1 cellular context compared by ENCODE assay signal in the genomic region with DNA sequence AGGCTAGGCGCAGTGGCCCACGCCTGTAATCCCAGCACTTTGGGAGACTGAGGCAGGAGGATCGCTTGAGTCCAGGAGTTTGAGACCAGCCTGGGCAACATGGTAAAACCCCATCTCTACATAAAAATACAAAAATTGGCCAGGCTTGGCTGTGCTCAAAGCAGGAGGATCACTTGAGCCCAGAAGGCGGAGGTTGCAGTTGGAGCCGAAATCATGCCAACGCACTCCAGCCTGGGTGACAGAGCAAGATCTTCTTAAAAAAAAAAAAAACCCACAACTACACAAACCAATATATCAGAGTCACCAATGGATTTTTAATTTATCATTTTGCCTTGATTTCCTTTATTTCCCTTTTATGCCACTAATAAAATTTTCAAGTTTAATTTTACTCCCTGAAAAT.
TF ChIP-seq lines count a peak whose summit lies in the region.

No MANE protein-coding gene starts in this region.

TF ChIP-seq in GM12878, 131 proteins besides CTCF, POLR2A, EP300 and RAD21 (continued from another document):
- TF ChIP-seq, protein P1, sequence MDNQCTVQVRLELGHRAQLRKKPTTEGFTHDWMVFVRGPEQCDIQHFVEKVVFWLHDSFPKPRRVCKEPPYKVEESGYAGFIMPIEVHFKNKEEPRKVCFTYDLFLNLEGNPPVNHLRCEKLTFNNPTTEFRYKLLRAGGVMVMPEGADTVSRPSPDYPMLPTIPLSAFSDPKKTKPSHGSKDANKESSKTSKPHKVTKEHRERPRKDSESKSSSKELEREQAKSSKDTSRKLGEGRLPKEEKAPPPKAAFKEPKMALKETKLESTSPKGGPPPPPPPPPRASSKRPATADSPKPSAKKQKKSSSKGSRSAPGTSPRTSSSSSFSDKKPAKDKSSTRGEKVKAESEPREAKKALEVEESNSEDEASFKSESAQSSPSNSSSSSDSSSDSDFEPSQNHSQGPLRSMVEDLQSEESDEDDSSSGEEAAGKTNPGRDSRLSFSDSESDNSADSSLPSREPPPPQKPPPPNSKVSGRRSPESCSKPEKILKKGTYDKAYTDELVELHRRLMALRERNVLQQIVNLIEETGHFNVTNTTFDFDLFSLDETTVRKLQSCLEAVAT (IDR thresholded peaks at IDR 0.05) = no peak
- TF ChIP-seq TCF7 (IDR thresholded peaks at IDR 0.05; ENCODE audit: borderline replicate concordance) (no peak), PML (IDR thresholded peaks at IDR 0.05; ENCODE audit: low read length) (no peak), BRCA1 (IDR thresholded peaks at IDR 0.05; ENCODE audit: low read depth, low read length) (no peak), TCF12 (IDR thresholded peaks at IDR 0.05; ENCODE audit: low read depth, low read length) (no peak), EGR1 (IDR thresholded peaks at IDR 0.05; ENCODE audit: borderline replicate concordance in 1 of 2, low read depth in 2 of 2, low read length in 2 of 2) (no peak), SMAD5 (IDR thresholded peaks at IDR 0.05; ENCODE audit: low read depth) (no peak), ZNF274 (IDR thresholded peaks at IDR 0.05; ENCODE audit: insufficient read depth, insufficient read length) (no peak), MTA2 (IDR thresholded peaks at IDR 0.05; ENCODE audit: low read depth) (no peak), BCL11A (IDR thresholded peaks at IDR 0.05; ENCODE audit: low read depth, low read length) (no peak)
- TF ChIP-seq, protein P2, sequence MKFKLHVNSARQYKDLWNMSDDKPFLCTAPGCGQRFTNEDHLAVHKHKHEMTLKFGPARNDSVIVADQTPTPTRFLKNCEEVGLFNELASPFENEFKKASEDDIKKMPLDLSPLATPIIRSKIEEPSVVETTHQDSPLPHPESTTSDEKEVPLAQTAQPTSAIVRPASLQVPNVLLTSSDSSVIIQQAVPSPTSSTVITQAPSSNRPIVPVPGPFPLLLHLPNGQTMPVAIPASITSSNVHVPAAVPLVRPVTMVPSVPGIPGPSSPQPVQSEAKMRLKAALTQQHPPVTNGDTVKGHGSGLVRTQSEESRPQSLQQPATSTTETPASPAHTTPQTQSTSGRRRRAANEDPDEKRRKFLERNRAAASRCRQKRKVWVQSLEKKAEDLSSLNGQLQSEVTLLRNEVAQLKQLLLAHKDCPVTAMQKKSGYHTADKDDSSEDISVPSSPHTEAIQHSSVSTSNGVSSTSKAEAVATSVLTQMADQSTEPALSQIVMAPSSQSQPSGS (IDR thresholded peaks at IDR 0.05; ENCODE audit: low read length) = no peak
- TF ChIP-seq, protein P3, sequence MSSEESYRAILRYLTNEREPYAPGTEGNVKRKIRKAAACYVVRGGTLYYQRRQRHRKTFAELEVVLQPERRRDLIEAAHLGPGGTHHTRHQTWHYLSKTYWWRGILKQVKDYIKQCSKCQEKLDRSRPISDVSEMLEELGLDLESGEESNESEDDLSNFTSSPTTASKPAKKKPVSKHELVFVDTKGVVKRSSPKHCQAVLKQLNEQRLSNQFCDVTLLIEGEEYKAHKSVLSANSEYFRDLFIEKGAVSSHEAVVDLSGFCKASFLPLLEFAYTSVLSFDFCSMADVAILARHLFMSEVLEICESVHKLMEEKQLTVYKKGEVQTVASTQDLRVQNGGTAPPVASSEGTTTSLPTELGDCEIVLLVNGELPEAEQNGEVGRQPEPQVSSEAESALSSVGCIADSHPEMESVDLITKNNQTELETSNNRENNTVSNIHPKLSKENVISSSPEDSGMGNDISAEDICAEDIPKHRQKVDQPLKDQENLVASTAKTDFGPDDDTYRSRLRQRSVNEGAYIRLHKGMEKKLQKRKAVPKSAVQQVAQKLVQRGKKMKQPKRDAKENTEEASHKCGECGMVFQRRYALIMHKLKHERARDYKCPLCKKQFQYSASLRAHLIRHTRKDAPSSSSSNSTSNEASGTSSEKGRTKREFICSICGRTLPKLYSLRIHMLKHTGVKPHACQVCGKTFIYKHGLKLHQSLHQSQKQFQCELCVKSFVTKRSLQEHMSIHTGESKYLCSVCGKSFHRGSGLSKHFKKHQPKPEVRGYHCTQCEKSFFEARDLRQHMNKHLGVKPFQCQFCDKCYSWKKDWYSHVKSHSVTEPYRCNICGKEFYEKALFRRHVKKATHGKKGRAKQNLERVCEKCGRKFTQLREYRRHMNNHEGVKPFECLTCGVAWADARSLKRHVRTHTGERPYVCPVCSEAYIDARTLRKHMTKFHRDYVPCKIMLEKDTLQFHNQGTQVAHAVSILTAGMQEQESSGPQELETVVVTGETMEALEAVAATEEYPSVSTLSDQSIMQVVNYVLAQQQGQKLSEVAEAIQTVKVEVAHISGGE (CRISPR knock-in tag; IDR thresholded peaks at IDR 0.05) = no peak
